In genomic region chr3:38126121-38126892, GRCh38 we compare ENCODE assay signal across 3 cellular contexts.
TF ChIP-seq lines count a peak whose summit lies in the region.

No MANE protein-coding gene starts in this region.

TF ChIP-seq in SK-N-SH, 30 proteins besides CTCF, POLR2A, EP300 and RAD21:
- TF ChIP-seq, protein P1, sequence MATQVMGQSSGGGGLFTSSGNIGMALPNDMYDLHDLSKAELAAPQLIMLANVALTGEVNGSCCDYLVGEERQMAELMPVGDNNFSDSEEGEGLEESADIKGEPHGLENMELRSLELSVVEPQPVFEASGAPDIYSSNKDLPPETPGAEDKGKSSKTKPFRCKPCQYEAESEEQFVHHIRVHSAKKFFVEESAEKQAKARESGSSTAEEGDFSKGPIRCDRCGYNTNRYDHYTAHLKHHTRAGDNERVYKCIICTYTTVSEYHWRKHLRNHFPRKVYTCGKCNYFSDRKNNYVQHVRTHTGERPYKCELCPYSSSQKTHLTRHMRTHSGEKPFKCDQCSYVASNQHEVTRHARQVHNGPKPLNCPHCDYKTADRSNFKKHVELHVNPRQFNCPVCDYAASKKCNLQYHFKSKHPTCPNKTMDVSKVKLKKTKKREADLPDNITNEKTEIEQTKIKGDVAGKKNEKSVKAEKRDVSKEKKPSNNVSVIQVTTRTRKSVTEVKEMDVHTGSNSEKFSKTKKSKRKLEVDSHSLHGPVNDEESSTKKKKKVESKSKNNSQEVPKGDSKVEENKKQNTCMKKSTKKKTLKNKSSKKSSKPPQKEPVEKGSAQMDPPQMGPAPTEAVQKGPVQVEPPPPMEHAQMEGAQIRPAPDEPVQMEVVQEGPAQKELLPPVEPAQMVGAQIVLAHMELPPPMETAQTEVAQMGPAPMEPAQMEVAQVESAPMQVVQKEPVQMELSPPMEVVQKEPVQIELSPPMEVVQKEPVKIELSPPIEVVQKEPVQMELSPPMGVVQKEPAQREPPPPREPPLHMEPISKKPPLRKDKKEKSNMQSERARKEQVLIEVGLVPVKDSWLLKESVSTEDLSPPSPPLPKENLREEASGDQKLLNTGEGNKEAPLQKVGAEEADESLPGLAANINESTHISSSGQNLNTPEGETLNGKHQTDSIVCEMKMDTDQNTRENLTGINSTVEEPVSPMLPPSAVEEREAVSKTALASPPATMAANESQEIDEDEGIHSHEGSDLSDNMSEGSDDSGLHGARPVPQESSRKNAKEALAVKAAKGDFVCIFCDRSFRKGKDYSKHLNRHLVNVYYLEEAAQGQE (IDR thresholded peaks at IDR 0.05; ENCODE audit: low read depth, low read length) = peak; percentile 74
- TF ChIP-seq TAF1 (IDR thresholded peaks at IDR 0.05; ENCODE audit: borderline replicate concordance, low read depth, low read length) = no peak

TF ChIP-seq in SK-N-SH treated with all-trans-retinoic acid at 6 μM for 48 hours, 23 proteins besides CTCF, POLR2A, EP300 and RAD21:
- TF ChIP-seq ZNF565 (CRISPR knock-in tag; conservative IDR thresholded peaks at IDR 0.05; ENCODE audit: low read depth) (no peak), OSR1 (CRISPR knock-in tag; IDR thresholded peaks at IDR 0.05) (no peak), TCF4 (CRISPR knock-in tag; IDR thresholded peaks at IDR 0.05; ENCODE audit: borderline replicate concordance) (no peak), POU6F1 (CRISPR knock-in tag; IDR thresholded peaks at IDR 0.05; ENCODE audit: borderline replicate concordance, low read depth) (no peak), RARB (CRISPR knock-in tag; IDR thresholded peaks at IDR 0.05) (no peak), ZNF8 (CRISPR knock-in tag; IDR thresholded peaks at IDR 0.05) (no peak)
- TF ChIP-seq, protein P2, sequence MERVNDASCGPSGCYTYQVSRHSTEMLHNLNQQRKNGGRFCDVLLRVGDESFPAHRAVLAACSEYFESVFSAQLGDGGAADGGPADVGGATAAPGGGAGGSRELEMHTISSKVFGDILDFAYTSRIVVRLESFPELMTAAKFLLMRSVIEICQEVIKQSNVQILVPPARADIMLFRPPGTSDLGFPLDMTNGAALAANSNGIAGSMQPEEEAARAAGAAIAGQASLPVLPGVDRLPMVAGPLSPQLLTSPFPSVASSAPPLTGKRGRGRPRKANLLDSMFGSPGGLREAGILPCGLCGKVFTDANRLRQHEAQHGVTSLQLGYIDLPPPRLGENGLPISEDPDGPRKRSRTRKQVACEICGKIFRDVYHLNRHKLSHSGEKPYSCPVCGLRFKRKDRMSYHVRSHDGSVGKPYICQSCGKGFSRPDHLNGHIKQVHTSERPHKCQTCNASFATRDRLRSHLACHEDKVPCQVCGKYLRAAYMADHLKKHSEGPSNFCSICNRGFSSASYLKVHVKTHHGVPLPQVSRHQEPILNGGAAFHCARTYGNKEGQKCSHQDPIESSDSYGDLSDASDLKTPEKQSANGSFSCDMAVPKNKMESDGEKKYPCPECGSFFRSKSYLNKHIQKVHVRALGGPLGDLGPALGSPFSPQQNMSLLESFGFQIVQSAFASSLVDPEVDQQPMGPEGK (CRISPR knock-in tag; IDR thresholded peaks at IDR 0.05; ENCODE audit: borderline replicate concordance) = no peak
- TF ChIP-seq, protein P3, sequence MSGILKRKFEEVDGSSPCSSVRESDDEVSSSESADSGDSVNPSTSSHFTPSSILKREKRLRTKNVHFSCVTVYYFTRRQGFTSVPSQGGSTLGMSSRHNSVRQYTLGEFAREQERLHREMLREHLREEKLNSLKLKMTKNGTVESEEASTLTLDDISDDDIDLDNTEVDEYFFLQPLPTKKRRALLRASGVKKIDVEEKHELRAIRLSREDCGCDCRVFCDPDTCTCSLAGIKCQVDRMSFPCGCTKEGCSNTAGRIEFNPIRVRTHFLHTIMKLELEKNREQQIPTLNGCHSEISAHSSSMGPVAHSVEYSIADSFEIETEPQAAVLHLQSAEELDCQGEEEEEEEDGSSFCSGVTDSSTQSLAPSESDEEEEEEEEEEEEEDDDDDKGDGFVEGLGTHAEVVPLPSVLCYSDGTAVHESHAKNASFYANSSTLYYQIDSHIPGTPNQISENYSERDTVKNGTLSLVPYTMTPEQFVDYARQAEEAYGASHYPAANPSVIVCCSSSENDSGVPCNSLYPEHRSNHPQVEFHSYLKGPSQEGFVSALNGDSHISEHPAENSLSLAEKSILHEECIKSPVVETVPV (CRISPR knock-in tag; IDR thresholded peaks at IDR 0.05) = no peak

TF ChIP-seq in GM23338, 12 proteins besides CTCF, POLR2A, EP300 and RAD21:
- TF ChIP-seq, protein P1 (IDR thresholded peaks at IDR 0.05; ENCODE audit: unreplicated experiment) = peak; percentile 46
- TF ChIP-seq, protein P4, sequence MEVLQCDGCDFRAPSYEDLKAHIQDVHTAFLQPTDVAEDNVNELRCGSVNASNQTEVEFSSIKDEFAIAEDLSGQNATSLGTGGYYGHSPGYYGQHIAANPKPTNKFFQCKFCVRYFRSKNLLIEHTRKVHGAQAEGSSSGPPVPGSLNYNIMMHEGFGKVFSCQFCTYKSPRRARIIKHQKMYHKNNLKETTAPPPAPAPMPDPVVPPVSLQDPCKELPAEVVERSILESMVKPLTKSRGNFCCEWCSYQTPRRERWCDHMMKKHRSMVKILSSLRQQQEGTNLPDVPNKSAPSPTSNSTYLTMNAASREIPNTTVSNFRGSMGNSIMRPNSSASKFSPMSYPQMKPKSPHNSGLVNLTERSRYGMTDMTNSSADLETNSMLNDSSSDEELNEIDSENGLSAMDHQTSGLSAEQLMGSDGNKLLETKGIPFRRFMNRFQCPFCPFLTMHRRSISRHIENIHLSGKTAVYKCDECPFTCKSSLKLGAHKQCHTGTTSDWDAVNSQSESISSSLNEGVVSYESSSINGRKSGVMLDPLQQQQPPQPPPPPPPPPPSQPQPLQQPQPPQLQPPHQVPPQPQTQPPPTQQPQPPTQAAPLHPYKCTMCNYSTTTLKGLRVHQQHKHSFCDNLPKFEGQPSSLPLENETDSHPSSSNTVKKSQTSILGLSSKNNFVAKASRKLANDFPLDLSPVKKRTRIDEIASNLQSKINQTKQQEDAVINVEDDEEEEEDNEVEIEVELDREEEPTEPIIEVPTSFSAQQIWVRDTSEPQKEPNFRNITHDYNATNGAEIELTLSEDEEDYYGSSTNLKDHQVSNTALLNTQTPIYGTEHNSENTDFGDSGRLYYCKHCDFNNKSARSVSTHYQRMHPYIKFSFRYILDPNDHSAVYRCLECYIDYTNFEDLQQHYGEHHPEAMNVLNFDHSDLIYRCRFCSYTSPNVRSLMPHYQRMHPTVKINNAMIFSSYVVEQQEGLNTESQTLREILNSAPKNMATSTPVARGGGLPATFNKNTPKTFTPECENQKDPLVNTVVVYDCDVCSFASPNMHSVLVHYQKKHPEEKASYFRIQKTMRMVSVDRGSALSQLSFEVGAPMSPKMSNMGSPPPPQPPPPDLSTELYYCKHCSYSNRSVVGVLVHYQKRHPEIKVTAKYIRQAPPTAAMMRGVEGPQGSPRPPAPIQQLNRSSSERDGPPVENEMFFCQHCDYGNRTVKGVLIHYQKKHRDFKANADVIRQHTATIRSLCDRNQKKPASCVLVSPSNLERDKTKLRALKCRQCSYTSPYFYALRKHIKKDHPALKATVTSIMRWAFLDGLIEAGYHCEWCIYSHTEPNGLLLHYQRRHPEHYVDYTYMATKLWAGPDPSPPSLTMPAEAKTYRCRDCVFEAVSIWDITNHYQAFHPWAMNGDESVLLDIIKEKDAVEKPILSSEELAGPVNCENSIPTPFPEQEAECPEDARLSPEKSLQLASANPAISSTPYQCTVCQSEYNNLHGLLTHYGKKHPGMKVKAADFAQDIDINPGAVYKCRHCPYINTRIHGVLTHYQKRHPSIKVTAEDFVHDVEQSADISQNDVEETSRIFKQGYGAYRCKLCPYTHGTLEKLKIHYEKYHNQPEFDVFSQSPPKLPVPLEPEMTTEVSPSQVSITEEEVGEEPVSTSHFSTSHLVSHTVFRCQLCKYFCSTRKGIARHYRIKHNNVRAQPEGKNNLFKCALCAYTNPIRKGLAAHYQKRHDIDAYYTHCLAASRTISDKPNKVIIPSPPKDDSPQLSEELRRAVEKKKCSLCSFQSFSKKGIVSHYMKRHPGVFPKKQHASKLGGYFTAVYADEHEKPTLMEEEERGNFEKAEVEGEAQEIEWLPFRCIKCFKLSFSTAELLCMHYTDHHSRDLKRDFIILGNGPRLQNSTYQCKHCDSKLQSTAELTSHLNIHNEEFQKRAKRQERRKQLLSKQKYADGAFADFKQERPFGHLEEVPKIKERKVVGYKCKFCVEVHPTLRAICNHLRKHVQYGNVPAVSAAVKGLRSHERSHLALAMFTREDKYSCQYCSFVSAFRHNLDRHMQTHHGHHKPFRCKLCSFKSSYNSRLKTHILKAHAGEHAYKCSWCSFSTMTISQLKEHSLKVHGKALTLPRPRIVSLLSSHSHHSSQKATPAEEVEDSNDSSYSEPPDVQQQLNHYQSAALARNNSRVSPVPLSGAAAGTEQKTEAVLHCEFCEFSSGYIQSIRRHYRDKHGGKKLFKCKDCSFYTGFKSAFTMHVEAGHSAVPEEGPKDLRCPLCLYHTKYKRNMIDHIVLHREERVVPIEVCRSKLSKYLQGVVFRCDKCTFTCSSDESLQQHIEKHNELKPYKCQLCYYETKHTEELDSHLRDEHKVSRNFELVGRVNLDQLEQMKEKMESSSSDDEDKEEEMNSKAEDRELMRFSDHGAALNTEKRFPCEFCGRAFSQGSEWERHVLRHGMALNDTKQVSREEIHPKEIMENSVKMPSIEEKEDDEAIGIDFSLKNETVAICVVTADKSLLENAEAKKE (CRISPR knock-in tag; IDR thresholded peaks at IDR 0.05) = no peak
- TF ChIP-seq NANOG (IDR thresholded peaks at IDR 0.05; ENCODE audit: borderline replicate concordance) (no peak), JUNB (IDR thresholded peaks at IDR 0.05; ENCODE audit: unreplicated experiment) (no peak), POLR2AphosphoS5 (IDR thresholded peaks at IDR 0.05; ENCODE audit: low read depth) (no peak)
